Comparison of ENCODE assay signal across 8 cellular contexts in genomic region chr11:74702383-74703007, GRCh38. TPM values are rescaled to one million over a fixed set of nuclear protein-coding genes. Genes with fewer than 3 reads are reported as not detected.
A peak's percentile ranks its signal among the peaks of the same experiment; 100 is the strongest.
DNase-seq lines count a peak whose midpoint lies in the region; ATAC-seq, FAIRE-seq and TF ChIP-seq lines count a peak whose summit lies in the region.

No MANE protein-coding gene starts in this region.

- DNase-seq in CD1c-positive myeloid dendritic cell (ENCODE audit: extremely low spot score) = peak; percentile 75
- peak; percentile 58 for DNase-seq in H4 (ENCODE audit: low spot score)
- DNase-seq in NCI-H2196 treated with DMSO at 0.1 percent for 48 hours (lab: John Stamatoyannopoulos, UW; ENCODE audit: unreplicated experiment) = peak; percentile 18
- DNase-seq in activated CD4-positive, CD25-positive, alpha-beta regulatory T cell (lab: John Stamatoyannopoulos, UW) = peak; percentile 10 to 28 (median 12)
- peak; percentile 55 for DNase-seq in bronchial epithelial cell (ENCODE audit: low read depth)
- peak; percentile 27 for DNase-seq in kidney glomerular epithelial cell (lab: John Stamatoyannopoulos, UW)
- peak; percentile 61 for DNase-seq in stimulated activated CD4-positive, alpha-beta T cell treated with anti-CD3 and anti-CD28 coated beads, Interleukin-4, amount 100 ng/mL, for 24 hours

- peak; percentile 86 for TF ChIP-seq CTCF in bronchial epithelial cell (IDR thresholded peaks at IDR 0.05; ENCODE audit: insufficient read depth, low read length, severe bottlenecking)

- no peak overlapping the region for H3K4me3 ChIP-seq in bronchial epithelial cell (ENCODE audit: low read depth, low read length)

- H3K27me3 ChIP-seq in bronchial epithelial cell (ENCODE audit: control insufficient read depth, insufficient read depth, low read length) = peaks cover 2% of the 10 kb centered on the region

- H3K36me3 ChIP-seq in bronchial epithelial cell (ENCODE audit: control insufficient read depth, insufficient read depth, low read length) = no peaks in the 10 kb centered on the region

- no peak for ATAC-seq in HG03469 (IDR thresholded peaks at IDR 0.05; ENCODE audit: unreplicated experiment)

- FAIRE-seq in bronchial epithelial cell (lab: Jason Lieb, UNC) = no peak

RNA-seq across cellular contexts. Expression of gene CHRDL2, which starts 28.7 kb away (rescaled TPM):
- not detected in 2 replicates for total RNA-seq in H4 (2014; rRNA removed; shearing (Covaris generic))
- not detected in 2 replicates for total RNA-seq in bronchial epithelial cell

RNA-seq across cellular contexts. Expression of gene RNF169, which starts 46.2 kb away (rescaled TPM):
- 6.0 and 8.3 TPM in 2 replicates for total RNA-seq in H4 (2014; rRNA removed; shearing (Covaris generic))
- 12.6 and 16.4 TPM in 2 replicates for total RNA-seq in bronchial epithelial cell

Comparison
In these comparisons a context has a peak if more than half of its experiments do, and no peak if none do; other contexts are left out.
1. DNase-seq: peak in every context shown above with its lines; median percentile 75 in CD1c-positive myeloid dendritic cell; 61 in stimulated activated CD4-positive, alpha-beta T cell treated with anti-CD3 and anti-CD28 coated beads, Interleukin-4, amount 100 ng/mL, for 24 hours; 58 in H4; 55 in bronchial epithelial cell; 27 in kidney glomerular epithelial cell; 18 in NCI-H2196 treated with DMSO at 0.1 percent for 48 hours; 12 in activated CD4-positive, CD25-positive, alpha-beta regulatory T cell.